10 cellular contexts compared by ENCODE assay signal in the genomic region with DNA sequence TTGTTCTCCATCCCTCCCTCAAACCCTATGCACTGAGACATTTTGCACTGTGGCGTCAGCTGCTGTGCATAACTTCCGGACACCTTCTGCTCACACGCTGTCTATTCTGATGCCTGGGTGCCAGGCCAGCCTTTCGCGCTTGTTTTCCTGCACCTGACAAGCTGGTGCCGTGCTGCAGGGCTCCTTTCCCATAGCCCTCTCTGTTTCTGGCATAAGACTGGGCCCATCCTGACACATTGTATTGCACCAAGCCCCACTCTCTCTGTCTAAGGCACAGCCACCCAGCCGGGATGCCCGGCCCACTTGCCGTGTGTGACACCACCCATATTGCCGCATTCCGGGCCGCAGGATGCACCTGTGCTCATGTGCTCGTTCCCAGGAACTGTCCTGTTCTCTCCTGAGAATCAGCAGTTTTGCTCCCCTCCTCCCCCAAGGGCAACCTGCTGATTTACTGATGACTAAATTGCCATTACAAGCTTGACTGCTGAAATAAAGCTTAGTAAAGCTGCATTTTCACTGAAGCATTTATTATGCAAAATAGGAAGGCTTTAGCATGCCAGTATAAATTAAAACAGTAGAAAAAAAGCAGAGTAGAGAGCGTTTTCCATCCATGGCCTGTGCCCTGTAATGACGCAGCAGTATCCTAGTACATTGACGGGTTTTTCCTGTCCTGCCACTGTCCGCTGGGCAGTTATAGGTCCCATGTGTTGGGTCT.
DNase-seq lines count a peak whose midpoint lies in the region; ATAC-seq and TF ChIP-seq lines count a peak whose summit lies in the region.
"Had no signal": no experiment of that assay in that cellular context is flagged by ENCODE, and none has a peak within 500 bp of the region (broad histone marks: within the 10 kb centered on the region; RNA-seq: fewer than 3 reads in every experiment).

No MANE protein-coding gene starts in this region.

- DNase-seq in RPMI8226 (peak; percentile 90), memory B cell (ENCODE audit: low spot score in 2 of 2) (peak in 1 of 2 donors; percentile 35), KG1 (lab: John Stamatoyannopoulos, UW) (no peak), HuH-7 (ENCODE audit: low spot score) (no peak), RWPE1 (ENCODE audit: low spot score) (no peak)
- no peak for DNase-seq in activated CD4-positive, alpha-beta T cell treated with anti-CD3 and anti-CD28 coated beads, Interleukin-2, amount 50 U/mL, for 48 hours
- DNase-seq: activated T-cell treated with anti-CD3 and anti-CD28 coated beads, Interleukin-2, amount 50 U/mL, for 4 hours had no signal

- ATAC-seq in GM18867 (IDR thresholded peaks at IDR 0.05; ENCODE audit: unreplicated experiment) (peak; percentile 60), GM21723 (IDR thresholded peaks at IDR 0.05; ENCODE audit: unreplicated experiment) (peak; percentile 53), memory B cell (ENCODE audit: low read depth) (peak; percentile 58)

- H3K27ac ChIP-seq in RWPE1 = no peak overlapping the region

- H3K4me1 Mint-ChIP-seq in memory B cell = peaks cover 39% of the 10 kb centered on the region

- no peaks in the 10 kb centered on the region for H3K9me3 Mint-ChIP-seq in memory B cell
- H3K9me3 Mint-ChIP-seq: activated T-cell treated with anti-CD3 and anti-CD28 coated beads, Interleukin-2, amount 50 U/mL, for 4 hours; nephron had no signal

- peaks cover 2% of the 10 kb centered on the region for H3K36me3 Mint-ChIP-seq in memory B cell

- no peak for TF ChIP-seq CTCF in RWPE1 (conservative IDR thresholded peaks at IDR 0.05; ENCODE audit: low read depth)

- peak overlapping the region; percentile 90 for H3K27ac Mint-ChIP-seq in memory B cell

- CTCF ChIA-PET in RWPE1 (lab: Yijun Ruan, JAX) = no interaction called here

- peak overlapping the region; percentile 75 for H3K4me3 Mint-ChIP-seq in memory B cell
- H3K4me3 Mint-ChIP-seq: activated T-cell treated with anti-CD3 and anti-CD28 coated beads, Interleukin-2, amount 50 U/mL, for 4 hours; nephron had no signal

- no peaks in the 10 kb centered on the region for H3K27me3 Mint-ChIP-seq in memory B cell

- POLR2A ChIA-PET in RWPE1 (lab: Yijun Ruan, JAX; ENCODE audit: low non-redundant PET) = no interaction called here
